6 cellular contexts compared by ENCODE assay signal in the genomic region with DNA sequence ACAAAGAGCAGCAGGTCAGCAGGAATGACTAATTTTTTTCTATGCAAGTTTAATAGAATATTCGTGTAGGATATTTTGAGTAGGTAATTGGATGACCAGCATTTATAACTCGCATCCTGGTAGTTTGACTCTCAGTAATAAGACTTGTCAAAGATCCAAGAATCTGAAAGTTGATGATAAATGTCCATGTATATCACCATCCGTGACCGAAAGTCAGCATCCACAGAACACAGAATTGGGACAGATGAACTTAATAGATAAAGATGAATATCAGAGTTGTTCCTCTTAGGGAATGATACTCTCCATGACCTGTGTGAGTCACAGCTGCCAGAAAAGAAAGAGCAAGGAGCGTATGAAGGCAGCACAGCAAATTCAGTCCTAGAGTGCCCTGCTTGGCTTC.
A peak's percentile ranks its signal among the peaks of the same experiment; 100 is the strongest.
DNase-seq lines count a peak whose midpoint lies in the region; TF ChIP-seq lines count a peak whose summit lies in the region.
"Not testable (repeated sequence)": the region's sequence is repeated elsewhere in the genome, so short reads cannot be mapped to it uniquely, and the experiment has no call there.

No MANE protein-coding gene starts in this region.

- not testable (repeated sequence) for TF ChIP-seq CTCF in VCaP (conservative IDR thresholded peaks at IDR 0.05)

- H3K27ac ChIP-seq in VCaP, result peak overlapping the region; percentile 78

- DNase-seq in A172 (ENCODE audit: low spot score) (peak; percentile 8), M059J (ENCODE audit: low read depth) (peak; percentile 73), RPMI7951 (ENCODE audit: low read depth) (peak; percentile 62), amniotic epithelial cell (ENCODE audit: low read depth) (peak; percentile 18), dermis blood vessel endothelial cell (peak; percentile 31)

Comparison
In these comparisons a context has a peak if more than half of its experiments do, and no peak if none do; other contexts are left out.
1. Peak in every context shown above with its lines: DNase-seq and H3K27ac ChIP-seq.
2. DNase-seq: peak in every context shown above with its lines; median percentile 73 in M059J; 62 in RPMI7951; 31 in dermis blood vessel endothelial cell; 18 in amniotic epithelial cell; 8 in A172.